15 cellular contexts compared by ENCODE assay signal in genomic region chr5:107513337-107514125, GRCh38.
DNase-seq lines count a peak whose midpoint lies in the region; ATAC-seq and TF ChIP-seq lines count a peak whose summit lies in the region.
"Had no signal": no experiment of that assay in that cellular context is flagged by ENCODE, and none has a peak within 500 bp of the region (broad histone marks: within the 10 kb centered on the region; RNA-seq: fewer than 3 reads in every experiment).

No MANE protein-coding gene starts in this region.

- ATAC-seq in HG03354 (IDR thresholded peaks at IDR 0.05; ENCODE audit: poor library complexity, severe bottlenecking, unreplicated experiment), result peak; percentile 53
- ATAC-seq in T-helper 17 cell, result no peak
- ATAC-seq: effector memory CD8-positive, alpha-beta T cell had no signal

- no peak for TF ChIP-seq CTCF in testis (IDR thresholded peaks at IDR 0.05)

- no peaks in the 10 kb centered on the region for H3K27me3 ChIP-seq in testis
- H3K27me3 ChIP-seq: ovary had no signal

- H3K4me1 Mint-ChIP-seq in T-helper 17 cell, result no peaks in the 10 kb centered on the region

- H3K4me3 ChIP-seq in testis, result no peak overlapping the region
- H3K4me3 ChIP-seq: ovary had no signal

- H3K36me3 ChIP-seq in testis (ENCODE audit: low read depth, missing control alignments), result no peaks in the 10 kb centered on the region
- H3K36me3 ChIP-seq: ovary had no signal

- DNase-seq in NCI-H2171 treated with DMSO at 0.1 percent for 48 hours (lab: John Stamatoyannopoulos, UW), result peak; percentile 70
- DNase-seq in NCI-H2171 (lab: John Stamatoyannopoulos, UW), result no peak
- DNase-seq in dermis microvascular lymphatic vessel endothelial cell (ENCODE audit: low read depth in 2 of 2), result peak; percentile 88 to 91
- peak; percentile 36 for DNase-seq in smooth muscle cell of the brain vasculature (ENCODE audit: low read depth, low spot score)
- no peak for DNase-seq in iPS-NIHi7 (ENCODE audit: extremely low spot score)
- DNase-seq in T-helper 17 cell, result no peak
- DNase-seq in testis, result no peak
- DNase-seq: 8988T; activated CD4-positive, CD25-positive, alpha-beta regulatory T cell; amniotic stem cell; COR-L47; effector memory CD8-positive, alpha-beta T cell; NCI-H526 treated with DMSO at 0.1 percent for 48 hours; ovary had no signal

- no peak overlapping the region for H3K4me3 Mint-ChIP-seq in T-helper 17 cell
- H3K4me3 Mint-ChIP-seq: effector memory CD8-positive, alpha-beta T cell had no signal

- no peaks in the 10 kb centered on the region for H3K36me3 Mint-ChIP-seq in T-helper 17 cell (ENCODE audit: low read depth)

- WGBS in testis, 2 donors, result 78 to 85% methylated on average over 10 of the region's 10 CpGs

- H3K4me1 ChIP-seq in testis, result no peaks in the 10 kb centered on the region

- no peak for TF ChIP-seq POLR2A in testis (IDR thresholded peaks at IDR 0.05)

- intact Hi-C loops in testis (cut with DNase I; ENCODE audit: low total_unique reads), result no loop called here

- H3K9me3 ChIP-seq in T-helper 17 cell (ENCODE audit: control insufficient read depth, low read length, poor library complexity, severe bottlenecking) (no peaks in the 10 kb centered on the region), testis (no peaks in the 10 kb centered on the region)
- H3K9me3 ChIP-seq: ovary had no signal

- H3K27ac Mint-ChIP-seq in T-helper 17 cell, result no peak overlapping the region

- H3K27ac ChIP-seq in testis, result no peak overlapping the region
- H3K27ac ChIP-seq: ovary had no signal

- H3K27me3 Mint-ChIP-seq in T-helper 17 cell, result peaks cover 4% of the 10 kb centered on the region
- H3K27me3 Mint-ChIP-seq: effector memory CD8-positive, alpha-beta T cell had no signal

Comparison
In these comparisons a context has a peak if more than half of its experiments do, and no peak if none do; other contexts are left out.
1. DNase-seq: peak in NCI-H2171 treated with DMSO at 0.1 percent for 48 hours (single experiment), dermis microvascular lymphatic vessel endothelial cell (2 of 2) and smooth muscle cell of the brain vasculature (single experiment); none in NCI-H2171 (single experiment), iPS-NIHi7 (single experiment), T-helper 17 cell (0 of 3) and testis (single experiment).